22 cellular contexts compared by ENCODE assay signal in genomic region chr11:73757598-73757997, GRCh38. TPM values are rescaled to one million over a fixed set of nuclear protein-coding genes. Genes with fewer than 3 reads are reported as not detected.
DNase-seq lines count a peak whose midpoint lies in the region; ATAC-seq and TF ChIP-seq lines count a peak whose summit lies in the region.
"Had no signal": no experiment of that assay in that cellular context is flagged by ENCODE, and none has a peak within 500 bp of the region (broad histone marks: within the 10 kb centered on the region; RNA-seq: fewer than 3 reads in every experiment).

No MANE protein-coding gene starts in this region.

- H3K36me3 ChIP-seq in CD8-positive, alpha-beta memory T cell (ENCODE audit: insufficient read depth, low read length): no peaks in the 10 kb centered on the region
- peaks cover 6% of the 10 kb centered on the region; the same call in 1 of the 2 replicates for H3K36me3 ChIP-seq in OCI-LY7 (ENCODE audit: insufficient read depth, low read length)
- H3K36me3 ChIP-seq: gastroesophageal sphincter, tibial artery had no signal

- no peak overlapping the region for H3K27ac ChIP-seq in CD8-positive, alpha-beta memory T cell (ENCODE audit: low read depth, low read length)
- no peak overlapping the region for H3K27ac ChIP-seq in OCI-LY7 (ENCODE audit: low read depth, low read length, poor library complexity, severe bottlenecking)
- H3K27ac ChIP-seq: gastroesophageal sphincter, tibial artery had no signal

- BruUV-seq in OCI-LY7 (replicated peaks; lab: Mats Ljungman, UMichigan): no TSS peak

- DNase-seq in SIG-M5 (lab: John Stamatoyannopoulos, UW) (peak; percentile 13), osteocyte (ENCODE audit: extremely low spot score, unreplicated experiment) (no peak), OCI-LY7 (ENCODE audit: low spot score) (no peak), NCI-H2107 (lab: John Stamatoyannopoulos, UW) (no peak)
- no peak for DNase-seq in CD8-positive, alpha-beta memory T cell
- DNase-seq: activated CD4-positive, alpha-beta T cell treated with anti-CD3 and anti-CD28 coated beads for 48 hours; activated T-cell treated with anti-CD3 and anti-CD28 coated beads for 4 hours; DMS53; effector memory CD4-positive, alpha-beta T cell; MG63; NCI-H2171; nucleus accumbens; SHP77 treated with DMSO at 0.1 percent for 48 hours; T1000; tibial artery had no signal

- ATAC-seq in esophagus mucosa (peak; percentile 30), GM18867 (IDR thresholded peaks at IDR 0.05; ENCODE audit: unreplicated experiment) (no peak)
- ATAC-seq: activated naive CD4-positive, alpha-beta T cell treated with anti-CD3 and anti-CD28 coated beads, Interleukin-2, amount 50 U/mL, for 72 hours; gastroesophageal sphincter had no signal

- peaks cover 31% of the 10 kb centered on the region for H3K4me1 ChIP-seq in CD8-positive, alpha-beta memory T cell (ENCODE audit: insufficient read depth, low read length)
- peaks cover 11% of the 10 kb centered on the region for H3K4me1 ChIP-seq in OCI-LY7 (ENCODE audit: insufficient read depth, low read length, poor library complexity, severe bottlenecking)

- TF ChIP-seq RAD21 in Ishikawa (IDR thresholded peaks at IDR 0.05; ENCODE audit: low read depth): no peak

- H3K4me2 ChIP-seq in OCI-LY7 (ENCODE audit: low read length): no peak overlapping the region; the same call in 1 of the 2 replicates

- no peaks in the 10 kb centered on the region for H3K9me3 Mint-ChIP-seq in osteocyte (ENCODE audit: unreplicated experiment)
- no peaks in the 10 kb centered on the region for H3K9me3 Mint-ChIP-seq in CD8-positive, alpha-beta memory T cell
- H3K9me3 Mint-ChIP-seq: activated naive CD4-positive, alpha-beta T cell treated with anti-CD3 and anti-CD28 coated beads, Interleukin-2, amount 50 U/mL, for 72 hours; memory B cell had no signal

- CTCF ChIA-PET in CD8-positive, alpha-beta memory T cell (lab: Charles Lee): no interaction called here
- CTCF ChIA-PET in OCI-LY7 (lab: Charles Lee; ENCODE audit: unreplicated experiment): no interaction called here

- TF ChIP-seq EP300 in Ishikawa (IDR thresholded peaks at IDR 0.05; ENCODE audit: borderline replicate concordance): no peak

- POLR2A ChIA-PET in CD8-positive, alpha-beta memory T cell (lab: Charles Lee): no interaction called here
- POLR2A ChIA-PET in OCI-LY7 (lab: Charles Lee): interaction anchor here (0.6 to 1.9 kb wide), 3 partner anchors 9 to 120 kb away, joined by 3 to 5 read pairs (median 4); no protein-coding TSS in a partner anchor

- H3K4me3 Mint-ChIP-seq in osteocyte (ENCODE audit: unreplicated experiment): peak overlapping the region; percentile 23
- peak overlapping the region in 1 of 7 donors; percentile 78 for H3K4me3 Mint-ChIP-seq in CD8-positive, alpha-beta memory T cell
- H3K4me3 Mint-ChIP-seq: CD14-positive monocyte, memory B cell had no signal

- H3K9me2 ChIP-seq in OCI-LY7 (ENCODE audit: insufficient read depth, low read length): no peaks in the 10 kb centered on the region

- TF ChIP-seq CTCF in osteocyte (IDR thresholded peaks at IDR 0.05) (no peak), OCI-LY7 (conservative IDR thresholded peaks at IDR 0.05; ENCODE audit: low read length) (no peak)

- peaks cover 41% of the 10 kb centered on the region for H3K79me2 ChIP-seq in OCI-LY7 (ENCODE audit: insufficient read depth, low read depth, low read length)

- no peak overlapping the region for H3K27ac Mint-ChIP-seq in osteocyte (ENCODE audit: unreplicated experiment)
- no peak overlapping the region for H3K27ac Mint-ChIP-seq in CD8-positive, alpha-beta memory T cell
- H3K27ac Mint-ChIP-seq: activated naive CD4-positive, alpha-beta T cell treated with anti-CD3 and anti-CD28 coated beads, Interleukin-2, amount 50 U/mL, for 72 hours; memory B cell had no signal

- no peaks in the 10 kb centered on the region for H3K9me3 ChIP-seq in CD8-positive, alpha-beta memory T cell (ENCODE audit: low read length)
- no peaks in the 10 kb centered on the region for H3K9me3 ChIP-seq in OCI-LY7 (ENCODE audit: low read length)
- H3K9me3 ChIP-seq: gastroesophageal sphincter, MG63, tibial artery had no signal

- H3K36me3 Mint-ChIP-seq in osteocyte (ENCODE audit: unreplicated experiment): peaks cover 4% of the 10 kb centered on the region
- H3K36me3 Mint-ChIP-seq in CD8-positive, alpha-beta memory T cell: peaks cover 0 to 13% (median 0%) of the 10 kb centered on the region in 3 donors

- no peaks in the 10 kb centered on the region for H3K27me3 Mint-ChIP-seq in osteocyte (ENCODE audit: unreplicated experiment)
- no peaks in the 10 kb centered on the region for H3K27me3 Mint-ChIP-seq in CD8-positive, alpha-beta memory T cell
- H3K27me3 Mint-ChIP-seq: memory B cell had no signal

- H3K4me3 ChIP-seq in CD8-positive, alpha-beta memory T cell (ENCODE audit: low read length): no peak overlapping the region
- no peak overlapping the region for H3K4me3 ChIP-seq in OCI-LY7 (ENCODE audit: low read depth, low read length, poor library complexity, severe bottlenecking)
- H3K4me3 ChIP-seq: gastroesophageal sphincter, MG63, tibial artery had no signal

- no peak overlapping the region for H2AFZ ChIP-seq in OCI-LY7 (ENCODE audit: low read length)

- H3K4me1 Mint-ChIP-seq in osteocyte (ENCODE audit: unreplicated experiment): peaks cover 36% of the 10 kb centered on the region
- H3K4me1 Mint-ChIP-seq in CD8-positive, alpha-beta memory T cell: peaks cover 44 to 64% (median 62%) of the 10 kb centered on the region in 3 donors

- intact Hi-C loops in OCI-LY7 (cut with micrococcal nuclease; ENCODE audit: unreplicated experiment): no loop called here

- peaks cover 14% of the 10 kb centered on the region; the same call in 1 of the 2 replicates for H4K20me1 ChIP-seq in OCI-LY7 (ENCODE audit: insufficient read depth, low read length)

- H3K27me3 ChIP-seq in CD8-positive, alpha-beta memory T cell (ENCODE audit: insufficient read depth, low read length, poor library complexity, severe bottlenecking): no peaks in the 10 kb centered on the region
- H3K27me3 ChIP-seq: gastroesophageal sphincter, MG63, tibial artery had no signal

TF ChIP-seq in Ishikawa, 13 proteins besides CTCF, POLR2A, EP300 and RAD21:
- TF ChIP-seq EGR1 (IDR thresholded peaks at IDR 0.05): no peak
- no peak for TF ChIP-seq TAF1 (IDR thresholded peaks at IDR 0.05; ENCODE audit: low read depth)
- no peak for TF ChIP-seq CREB1 (IDR thresholded peaks at IDR 0.05; ENCODE audit: low read depth)
- peak; percentile 22; the same call in 1 of the 2 replicates for TF ChIP-seq CEBPB (IDR thresholded peaks at IDR 0.05)
- TF ChIP-seq TEAD4 (IDR thresholded peaks at IDR 0.05): no peak

RNA-seq across cellular contexts. Expression of gene RAB6A, which starts 3.3 kb away (rescaled TPM):
- total RNA-seq in esophagus mucosa (137 TPM), osteocyte (145 and 156 TPM in 2 replicates), OCI-LY7 (2022) (70.4 and 72.9 TPM in 2 replicates)
- 10 to 100 TPM; 66.9 to 69.9 TPM for total RNA-seq in CD8-positive, alpha-beta memory T cell
- 125 TPM for polyA plus RNA-seq in CD8-positive, alpha-beta memory T cell
- total RNA-seq in OCI-LY7 (2014; rRNA removed; shearing (Covaris generic)): 45.3 and 46.5 TPM in 2 replicates

RNA-seq across cellular contexts. Expression of gene MRPL48, which starts 30.1 kb away (rescaled TPM):
- 25.8 TPM for total RNA-seq in esophagus mucosa
- 26.4 and 26.5 TPM in 2 replicates for total RNA-seq in osteocyte
- 10 to 100 TPM; 63.1 to 66.7 TPM for total RNA-seq in CD8-positive, alpha-beta memory T cell
- polyA plus RNA-seq in CD8-positive, alpha-beta memory T cell: 56.8 TPM
- 167 and 180 TPM in 2 replicates for total RNA-seq in OCI-LY7 (2014; rRNA removed; shearing (Covaris generic))
- total RNA-seq in OCI-LY7 (2022): 63.9 and 64.4 TPM in 2 replicates
